1 cellular context compared by ENCODE assay signal in genomic region chr11:70637949-70638598, GRCh38.
TF ChIP-seq lines count a peak whose summit lies in the region.

No MANE protein-coding gene starts in this region.

TF ChIP-seq in HepG2, 621 proteins besides CTCF, POLR2A, EP300 and RAD21 (continued from another document):
- TF ChIP-seq ZNF414 (CRISPR knock-in tag; IDR thresholded peaks at IDR 0.05) (no peak), ZSCAN31 (CRISPR knock-in tag; IDR thresholded peaks at IDR 0.05; ENCODE audit: low read depth) (no peak), ZNF710 (CRISPR knock-in tag; IDR thresholded peaks at IDR 0.05; ENCODE audit: borderline replicate concordance) (no peak), KDM6A (CRISPR knock-in tag; IDR thresholded peaks at IDR 0.05; ENCODE audit: low read depth) (no peak; the same call in 1 of the 2 replicates), ZC3H13 (CRISPR knock-in tag; IDR thresholded peaks at IDR 0.05) (no peak), ARID2 (CRISPR knock-in tag; IDR thresholded peaks at IDR 0.05; ENCODE audit: borderline replicate concordance) (no peak), CBX2 (IDR thresholded peaks at IDR 0.05; ENCODE audit: low read depth, low read length) (no peak), CBX2 (CRISPR knock-in tag; IDR thresholded peaks at IDR 0.05; ENCODE audit: low read depth) (no peak), JUNB (CRISPR knock-in tag; IDR thresholded peaks at IDR 0.05; ENCODE audit: borderline replicate concordance) (no peak), ZBTB25 (CRISPR knock-in tag; IDR thresholded peaks at IDR 0.05) (no peak), ZNF343 (CRISPR knock-in tag; IDR thresholded peaks at IDR 0.05) (no peak), NCOA5 (CRISPR knock-in tag; IDR thresholded peaks at IDR 0.05) (no peak), PHF5A (CRISPR knock-in tag; IDR thresholded peaks at IDR 0.05; ENCODE audit: low read depth, unreplicated experiment) (no peak), ADNP (CRISPR knock-in tag; IDR thresholded peaks at IDR 0.05) (no peak), SATB2 (CRISPR knock-in tag; IDR thresholded peaks at IDR 0.05) (no peak), ZBTB20 (CRISPR knock-in tag; IDR thresholded peaks at IDR 0.05; ENCODE audit: borderline replicate concordance, low read depth) (0 out of 2 replicates have a peak, but pooled peaks have one; percentile 35), ZNF674 (CRISPR knock-in tag; IDR thresholded peaks at IDR 0.05; ENCODE audit: low read depth) (no peak), ARNT (IDR thresholded peaks at IDR 0.05) (no peak), ZNF883 (CRISPR knock-in tag; IDR thresholded peaks at IDR 0.05; ENCODE audit: not compliant biosample characterization) (no peak), ZNF557 (CRISPR knock-in tag; IDR thresholded peaks at IDR 0.05) (no peak), HOXA5 (CRISPR knock-in tag; IDR thresholded peaks at IDR 0.05) (no peak), FOXA3 (CRISPR knock-in tag; IDR thresholded peaks at IDR 0.05) (peak; percentile 82), KLF13 (CRISPR knock-in tag; IDR thresholded peaks at IDR 0.05) (no peak), HHEX (CRISPR knock-in tag; IDR thresholded peaks at IDR 0.05) (no peak)
